Comparison of ENCODE assay signal across 17 cellular contexts in genomic region chr16:78252757-78253156, GRCh38.
"Had no signal": no experiment of that assay in that cellular context is flagged by ENCODE, and none has a peak within 500 bp of the region (broad histone marks: within the 10 kb centered on the region; RNA-seq: fewer than 3 reads in every experiment).

No MANE protein-coding gene starts in this region.

- H3K36me3 ChIP-seq: heart left ventricle, left ventricle myocardium inferior, pancreas, transverse colon had no signal

- ATAC-seq: esophagus mucosa; heart left ventricle; natural killer cell treated with Interleukin-12 subunit alpha and Interleukin-12 subunit beta and Interleukin-15 and Interleukin-18, amount 100 ng/mL, for 72 hours; pancreas; right cardiac atrium; stimulated activated memory B cell treated with anti-CD40 and anti-IgM and Interleukin-4, amounts not matched to agents 10 μg/mL and 1 μg/mL and 100 μg/mL, for 72 hours had no signal

- H3K4me1 ChIP-seq: heart left ventricle, left ventricle myocardium inferior, testis, transverse colon had no signal

- DNase-seq: cortex of kidney; dorsolateral prefrontal cortex; effector CD8-positive, alpha-beta T cell; heart left ventricle; left ventricle myocardium inferior; mesenchymal stem cell; midbrain; occipital lobe; pancreas; right cardiac atrium; stimulated activated CD4-positive, alpha-beta T cell treated with anti-CD3 and anti-CD28 coated beads, Interleukin-4, amount 100 ng/mL, for 24 hours; testis; transverse colon had no signal

- H3K9me3 ChIP-seq: heart left ventricle, left ventricle myocardium inferior, pancreas, testis, transverse colon had no signal

- H3K27me3 ChIP-seq: dorsolateral prefrontal cortex, heart left ventricle, pancreas, testis, transverse colon had no signal

- H3K27ac ChIP-seq: dorsolateral prefrontal cortex, heart left ventricle, left ventricle myocardium inferior, pancreas, testis, transverse colon had no signal

- H3K4me3 ChIP-seq: dorsolateral prefrontal cortex, heart left ventricle, left ventricle myocardium inferior, lung, pancreas, testis, transverse colon had no signal
